7 cellular contexts compared by ENCODE assay signal in genomic region chr15:74653426-74654082, GRCh38. TPM values are rescaled to one million over a fixed set of nuclear protein-coding genes. Genes with fewer than 3 reads are reported as not detected.
A peak's percentile ranks its signal among the peaks of the same experiment; 100 is the strongest.
DNase-seq lines count a peak whose midpoint lies in the region; ATAC-seq and TF ChIP-seq lines count a peak whose summit lies in the region.

No MANE protein-coding gene starts in this region.

- no peak for TF ChIP-seq CTCF in HCT116 (IDR thresholded peaks at IDR 0.05 in 2 of 3, conservative IDR thresholded peaks at IDR 0.05 in 1 of 3; ENCODE audit: borderline replicate concordance in 1 of 3, insufficient read depth in 1 of 3, low read depth in 2 of 3, low read length in 2 of 3)

- no peak overlapping the region for H3K9ac ChIP-seq in HCT116 (ENCODE audit: low read length)

- peaks cover 13 to 29% of the 10 kb centered on the region in 2 experiments for H3K4me1 ChIP-seq in HCT116 (ENCODE audit: control insufficient read depth in 1 of 2, insufficient read depth in 2 of 2, low read length in 2 of 2)

- H3K27me3 Mint-ChIP-seq in T-helper 17 cell = no peaks in the 10 kb centered on the region

- no peaks in the 10 kb centered on the region for H3K9me2 ChIP-seq in HCT116 (ENCODE audit: insufficient read depth)

- RAD21 ChIA-PET in HCT116 (lab: Charles Lee; ENCODE audit: low non-redundant PET in 1 of 2, low total read pairs in 2 of 2, uncharacterized antibody in 2 of 2, unreplicated experiment in 2 of 2) = no interaction called here

- peak; percentile 73 for ATAC-seq in HCT116
- ATAC-seq in T-helper 17 cell = no peak
- ATAC-seq in stimulated activated effector memory CD8-positive, alpha-beta T cell treated with anti-CD3 and anti-CD28 coated beads, Interleukin-12 subunit alpha, Interleukin-12 subunit beta, amount 100 ng/mL, for 72 hours = no peak

- H3K9me3 ChIP-seq in HCT116 (ENCODE audit: control insufficient read depth in 1 of 2, insufficient read depth in 1 of 2, low read depth in 1 of 2, low read length in 2 of 2) (no peaks in the 10 kb centered on the region), T-helper 17 cell (ENCODE audit: control insufficient read depth, low read length, poor library complexity, severe bottlenecking) (no peaks in the 10 kb centered on the region)

- peaks cover 3 to 5% of the 10 kb centered on the region in 2 experiments; a peak in 2 of 4 replicates for H3K36me3 ChIP-seq in HCT116 (ENCODE audit: control insufficient read depth in 1 of 2, insufficient read depth in 2 of 2, low read length in 2 of 2)

- peaks cover 21% of the 10 kb centered on the region for H3K79me2 ChIP-seq in HCT116 (ENCODE audit: insufficient read depth, low read length)

- BruUV-seq in HCT116 (replicated peaks; lab: Mats Ljungman, UMichigan) = no TSS peak

- no peak overlapping the region for H3K27ac ChIP-seq in HCT116 (ENCODE audit: low read depth, low read length)

- TF ChIP-seq POLR2A in HCT116 (IDR thresholded peaks at IDR 0.05; ENCODE audit: borderline replicate concordance, extremely low read depth, insufficient read depth, insufficient read length) = no peak

- H4K20me1 ChIP-seq in HCT116 (ENCODE audit: insufficient read depth) = no peaks in the 10 kb centered on the region

- DNase-seq in HCT116 (ENCODE audit: low read depth, low spot score) (peak; percentile 27), T-helper 17 cell (no peak), foreskin melanocyte (peak; percentile 35), NCI-H774 (lab: John Stamatoyannopoulos, UW) (no peak), middle frontal gyrus (ENCODE audit: extremely low spot score, low spot score) (no peak), NCI-H1417 (lab: John Stamatoyannopoulos, UW) (no peak)
- no peak for DNase-seq in stimulated activated effector memory CD8-positive, alpha-beta T cell treated with anti-CD3 and anti-CD28 coated beads, Interleukin-12 subunit alpha, Interleukin-12 subunit beta, amount 100 ng/mL, for 72 hours (ENCODE audit: low spot score in 2 of 2)

- H3K27me3 ChIP-seq in HCT116 (ENCODE audit: insufficient read depth, low read length) = no peaks in the 10 kb centered on the region

- CTCF ChIA-PET in HCT116 (lab: Charles Lee) = interaction anchor here (1.1 kb wide), 1 partner anchor 115 kb away, joined by 3 read pairs; no protein-coding TSS in a partner anchor

- peak overlapping the region; percentile 45 for H3K4me2 ChIP-seq in HCT116 (ENCODE audit: low read length)

- no peak overlapping the region for H3K4me3 Mint-ChIP-seq in T-helper 17 cell
- no peak overlapping the region for H3K4me3 Mint-ChIP-seq in stimulated activated effector memory CD8-positive, alpha-beta T cell treated with anti-CD3 and anti-CD28 coated beads, Interleukin-12 subunit alpha, Interleukin-12 subunit beta, amount 100 ng/mL, for 72 hours

- no peak for TF ChIP-seq RAD21 in HCT116 (IDR thresholded peaks at IDR 0.05; ENCODE audit: low read depth)

- intact Hi-C loops in HCT116 (cut with micrococcal nuclease) = no loop called here

- H3K36me3 Mint-ChIP-seq in T-helper 17 cell (ENCODE audit: low read depth) = no peaks in the 10 kb centered on the region
- peaks cover 31% of the 10 kb centered on the region for H3K36me3 Mint-ChIP-seq in stimulated activated effector memory CD8-positive, alpha-beta T cell treated with anti-CD3 and anti-CD28 coated beads, Interleukin-12 subunit alpha, Interleukin-12 subunit beta, amount 100 ng/mL, for 72 hours

- peaks cover 14% of the 10 kb centered on the region for H3K4me1 Mint-ChIP-seq in T-helper 17 cell
- peaks cover 53% of the 10 kb centered on the region for H3K4me1 Mint-ChIP-seq in stimulated activated effector memory CD8-positive, alpha-beta T cell treated with anti-CD3 and anti-CD28 coated beads, Interleukin-12 subunit alpha, Interleukin-12 subunit beta, amount 100 ng/mL, for 72 hours

- H3K27ac Mint-ChIP-seq in T-helper 17 cell = peak overlapping the region; percentile 67
- H3K27ac Mint-ChIP-seq in stimulated activated effector memory CD8-positive, alpha-beta T cell treated with anti-CD3 and anti-CD28 coated beads, Interleukin-12 subunit alpha, Interleukin-12 subunit beta, amount 100 ng/mL, for 72 hours = peak overlapping the region; percentile 60

- POLR2A ChIA-PET in HCT116 (lab: Charles Lee) = no interaction called here

- no peak overlapping the region for H2AFZ ChIP-seq in HCT116 (ENCODE audit: low read depth, low read length, poor library complexity, severe bottlenecking)

- H3K4me3 ChIP-seq in HCT116 (replicated peaks in 1 of 2; ENCODE audit: low read depth in 1 of 2, low read length in 2 of 2) = no peak overlapping the region

- no peaks in the 10 kb centered on the region for H3K9me3 Mint-ChIP-seq in stimulated activated effector memory CD8-positive, alpha-beta T cell treated with anti-CD3 and anti-CD28 coated beads, Interleukin-12 subunit alpha, Interleukin-12 subunit beta, amount 100 ng/mL, for 72 hours

TF ChIP-seq in HCT116, 20 proteins besides CTCF, POLR2A, EP300 and RAD21 (continues in another document):
- no peak for TF ChIP-seq EZH2phosphoT487 (IDR thresholded peaks at IDR 0.05; ENCODE audit: borderline replicate concordance)
- TF ChIP-seq REST (IDR thresholded peaks at IDR 0.05; ENCODE audit: low read depth) = no peak
- no peak for TF ChIP-seq ZFX (IDR thresholded peaks at IDR 0.05)
- no peak for TF ChIP-seq TCF7L2 (IDR thresholded peaks at IDR 0.05; ENCODE audit: borderline replicate concordance, extremely low read depth, insufficient read depth, insufficient read length)
- TF ChIP-seq YY1 (IDR thresholded peaks at IDR 0.05; ENCODE audit: extremely low read depth, insufficient replicate concordance, low read depth, low read length) = no peak
- no peak for TF ChIP-seq ELF1 (IDR thresholded peaks at IDR 0.05; ENCODE audit: borderline replicate concordance, low read depth)
- TF ChIP-seq POLR2AphosphoS5 (IDR thresholded peaks at IDR 0.05; ENCODE audit: low read depth, low read length) = no peak
- no peak for TF ChIP-seq SRF (IDR thresholded peaks at IDR 0.05; ENCODE audit: low read depth)
- no peak for TF ChIP-seq EGR1 (IDR thresholded peaks at IDR 0.05; ENCODE audit: low read depth)
- no peak for TF ChIP-seq EZH2 (IDR thresholded peaks at IDR 0.05)
- TF ChIP-seq ZNF274 (IDR thresholded peaks at IDR 0.05; ENCODE audit: low read depth, low read length) = no peak
- TF ChIP-seq MAX (IDR thresholded peaks at IDR 0.05) = no peak
- no peak for TF ChIP-seq JUND (IDR thresholded peaks at IDR 0.05)
- TF ChIP-seq ATF3 (IDR thresholded peaks at IDR 0.05) = no peak
- TF ChIP-seq FOSL1 (IDR thresholded peaks at IDR 0.05; ENCODE audit: low read depth) = no peak
- TF ChIP-seq CBX3 (IDR thresholded peaks at IDR 0.05; ENCODE audit: low read depth) = no peak
- no peak for TF ChIP-seq SIN3A (IDR thresholded peaks at IDR 0.05; ENCODE audit: low read depth)
- TF ChIP-seq CEBPB (IDR thresholded peaks at IDR 0.05; ENCODE audit: low read depth) = no peak
- no peak for TF ChIP-seq ZBTB33 (IDR thresholded peaks at IDR 0.05; ENCODE audit: extremely low read depth, insufficient replicate concordance, low read length)

RNA-seq across cellular contexts. Expression of gene CLK3, which starts 37.9 kb away (rescaled TPM):
- total RNA-seq in HCT116 (2021; ENCODE audit: unreplicated experiment) (79.3 TPM), T-helper 17 cell (100 to 1,000 TPM; 216 to 243 TPM)
- polyA plus RNA-seq in HCT116 (2012) = 108 and 154 TPM in 2 replicates

RNA-seq across cellular contexts. Expression of gene EDC3, which starts 42.3 kb away (rescaled TPM):
- total RNA-seq in HCT116 (2021; ENCODE audit: unreplicated experiment) = 45.1 TPM
- polyA plus RNA-seq in HCT116 (2012) = 34.0 and 36.3 TPM in 2 replicates
- 10 to 100 TPM; 18.1 to 24.0 TPM for total RNA-seq in T-helper 17 cell

Comparison
In these comparisons a context has a peak if more than half of its experiments do, and no peak if none do; other contexts are left out.
1. DNase-seq: peak in HCT116 (single experiment) and foreskin melanocyte (single experiment); none in T-helper 17 cell (0 of 3), stimulated activated effector memory CD8-positive, alpha-beta T cell treated with anti-CD3 and anti-CD28 coated beads, Interleukin-12 subunit alpha, Interleukin-12 subunit beta, amount 100 ng/mL, for 72 hours (0 of 2), NCI-H774 (single experiment), middle frontal gyrus (single experiment) and NCI-H1417 (0 of 3).